ENCODE assay signal across 16 cellular contexts in the genomic region with DNA sequence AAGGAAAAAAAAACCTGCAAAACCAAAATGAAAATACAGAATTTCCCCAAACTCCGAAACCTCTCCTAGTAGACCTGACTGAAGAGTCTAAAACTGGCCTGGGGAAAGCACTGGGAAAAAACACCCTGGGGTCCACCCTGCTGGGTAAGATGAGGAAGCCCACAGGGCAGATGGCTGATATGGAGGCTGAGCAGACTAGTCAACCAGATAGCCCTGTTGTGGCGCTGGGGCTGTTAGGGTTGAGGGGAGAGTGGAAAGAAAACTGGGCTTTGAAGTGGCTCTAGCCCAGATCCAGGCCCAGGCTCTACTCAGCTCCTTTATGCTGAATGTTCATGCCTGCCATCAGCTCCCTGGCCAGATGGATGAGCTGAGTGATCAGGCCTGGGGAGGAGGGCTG. TPM values are rescaled to one million over a fixed set of nuclear protein-coding genes. Genes with fewer than 3 reads are reported as not detected.
DNase-seq lines count a peak whose midpoint lies in the region; ATAC-seq and TF ChIP-seq lines count a peak whose summit lies in the region.
"Had no signal": no experiment of that assay in that cellular context is flagged by ENCODE, and none has a peak within 500 bp of the region (broad histone marks: within the 10 kb centered on the region; RNA-seq: fewer than 3 reads in every experiment).

No MANE protein-coding gene starts in this region.

- no peak overlapping the region for H3K4me3 ChIP-seq in DND-41 (ENCODE audit: low read depth in 1 of 2, low read length in 2 of 2)
- no peak overlapping the region for H3K4me3 ChIP-seq in mesenchymal stem cell (ENCODE audit: insufficient read depth in 1 of 2, low read depth in 1 of 2, low read length in 2 of 2)
- H3K4me3 ChIP-seq: transverse colon had no signal

- no peaks in the 10 kb centered on the region for H3K79me2 ChIP-seq in DND-41 (ENCODE audit: insufficient read depth, low read length)

- no peak overlapping the region for H3K4me2 ChIP-seq in DND-41 (ENCODE audit: insufficient read depth, low read length)
- no peak overlapping the region for H3K4me2 ChIP-seq in mesenchymal stem cell (ENCODE audit: low read length, poor library complexity, severe bottlenecking)

- peak overlapping the region; percentile 25 for H4K91ac ChIP-seq in mesenchymal stem cell (ENCODE audit: low read length)

- H3K79me1 ChIP-seq in mesenchymal stem cell (replicated peaks; ENCODE audit: low read length, poor library complexity, severe bottlenecking): no peaks in the 10 kb centered on the region

- H4K20me1 ChIP-seq in DND-41 (ENCODE audit: insufficient read depth, low read length): no peaks in the 10 kb centered on the region

- H2BK12ac ChIP-seq in mesenchymal stem cell (ENCODE audit: low read length in 2 of 2): peak overlapping the region; percentile 55 to 94

- no peak overlapping the region for H3K9ac ChIP-seq in DND-41 (ENCODE audit: low read depth, low read length)
- H3K9ac ChIP-seq in mesenchymal stem cell (ENCODE audit: low read length): no peak overlapping the region

- no peak overlapping the region for H3K23ac ChIP-seq in mesenchymal stem cell (ENCODE audit: low read length in 2 of 2)

- no peak overlapping the region for H2BK120ac ChIP-seq in mesenchymal stem cell (ENCODE audit: low read depth, low read length)

- no peak overlapping the region for H2BK5ac ChIP-seq in mesenchymal stem cell (ENCODE audit: low read depth, low read length, poor library complexity, severe bottlenecking)

- peak overlapping the region in 1 of 2 experiments; percentile 46 for H3K4ac ChIP-seq in mesenchymal stem cell (ENCODE audit: low read depth in 1 of 2, low read length in 2 of 2)

- H3K18ac ChIP-seq in mesenchymal stem cell (ENCODE audit: low read depth in 1 of 2, low read length in 2 of 2): peak overlapping the region; percentile 13 to 90

- H2BK15ac ChIP-seq in mesenchymal stem cell (ENCODE audit: low read depth, poor library complexity, severe bottlenecking): peak overlapping the region; percentile 81

- no peaks in the 10 kb centered on the region for H3K27me3 ChIP-seq in DND-41 (ENCODE audit: insufficient read depth, low read length, poor library complexity)
- H3K27me3 ChIP-seq in mesenchymal stem cell (ENCODE audit: control insufficient read depth in 1 of 2, insufficient read depth in 1 of 2, low read length in 2 of 2): peaks cover 8 to 20% of the 10 kb centered on the region in 2 experiments
- H3K27me3 ChIP-seq: transverse colon had no signal

- DNase-seq in DND-41 (no peak), mesenchymal stem cell (no peak), islet precursor cell (no peak)
- no peak for DNase-seq in activated CD8-positive, alpha-beta memory T cell treated with anti-CD3 and anti-CD28 coated beads, Interleukin-2, amount 50 U/mL, for 48 hours
- DNase-seq in stimulated activated CD4-positive, alpha-beta T cell treated with anti-CD3 and anti-CD28 coated beads, Interleukin-2, amount 100 ng/mL, for 24 hours: no peak
- no peak for DNase-seq in activated T-cell treated with anti-CD3 and anti-CD28 coated beads, Interleukin-2, amount 50 U/mL, for 1 hour
- DNase-seq: cerebellar nuclear complex; GOT3; NCI-H1048; NCI-H2227 treated with DMSO at 0.1 percent for 48 hours; stimulated activated CD4-positive, alpha-beta T cell treated with anti-CD3 and anti-CD28 coated beads, Interleukin-15, amount 100 ng/mL, for 24 hours; transverse colon had no signal

- H3K14ac ChIP-seq in mesenchymal stem cell (ENCODE audit: low read length in 2 of 2): no peak overlapping the region

- H4K8ac ChIP-seq in mesenchymal stem cell (ENCODE audit: low read length): no peak overlapping the region

- ATAC-seq in DND-41 (ENCODE audit: insufficient read depth, low read depth) (peak; percentile 49; the same call in 2 of the 3 replicates), GM21515 (IDR thresholded peaks at IDR 0.05; ENCODE audit: unreplicated experiment) (peak; percentile 34)
- ATAC-seq: HepG2, SK-N-SH treated with all-trans-retinoic acid at 6 μM for 48 hours had no signal

- no peak for TF ChIP-seq CTCF in DND-41 (IDR thresholded peaks at IDR 0.05; ENCODE audit: borderline replicate concordance, extremely low read depth, low read length, poor library complexity, severe bottlenecking)

- H3K36me3 ChIP-seq in DND-41 (ENCODE audit: insufficient read depth, low read length): no peaks in the 10 kb centered on the region
- H3K36me3 ChIP-seq in KOPT-K1 (ENCODE audit: insufficient read depth, low read length): no peaks in the 10 kb centered on the region
- H3K36me3 ChIP-seq in mesenchymal stem cell (ENCODE audit: control insufficient read depth in 1 of 2, insufficient read depth in 2 of 2, low read depth in 1 of 2, low read length in 2 of 2): no peaks in the 10 kb centered on the region
- H3K36me3 ChIP-seq: transverse colon had no signal

- no peak overlapping the region for H2AK5ac ChIP-seq in mesenchymal stem cell (ENCODE audit: low read length, severe bottlenecking)

- WGBS in mesenchymal stem cell: 95% methylated on average over 2 of the region's 2 CpGs

- H3K9me3 ChIP-seq in DND-41 (ENCODE audit: insufficient read depth, low read length, severe bottlenecking): no peaks in the 10 kb centered on the region
- no peaks in the 10 kb centered on the region for H3K9me3 ChIP-seq in KOPT-K1 (ENCODE audit: insufficient read depth, low read length, poor library complexity, severe bottlenecking)
- no peaks in the 10 kb centered on the region for H3K9me3 ChIP-seq in mesenchymal stem cell (ENCODE audit: control insufficient read depth, low read length)
- H3K9me3 ChIP-seq: transverse colon had no signal

- H2AFZ ChIP-seq in DND-41 (ENCODE audit: low read depth, low read length) (no peak overlapping the region), mesenchymal stem cell (ENCODE audit: low read depth, low read length) (no peak overlapping the region)

- H3K27ac ChIP-seq in DND-41 (ENCODE audit: low read length) (no peak overlapping the region), KOPT-K1 (ENCODE audit: low read depth, low read length, poor library complexity, severe bottlenecking) (peak overlapping the region; percentile 79), mesenchymal stem cell (ENCODE audit: low read length, poor library complexity, severe bottlenecking) (no peak overlapping the region)

- peaks cover 25% of the 10 kb centered on the region for H3K4me1 ChIP-seq in DND-41 (ENCODE audit: insufficient read depth, low read length)
- no peaks in the 10 kb centered on the region for H3K4me1 ChIP-seq in mesenchymal stem cell (ENCODE audit: control insufficient read depth, insufficient read depth, low read depth, low read length)
- H3K4me1 ChIP-seq: transverse colon had no signal

RNA-seq across cellular contexts. Expression of gene SLAMF1, which starts 6.8 kb away (rescaled TPM):
- polyA plus RNA-seq in mesenchymal stem cell (2013, experiment 1 of 2): 0.12 TPM
- 0.15 TPM for polyA plus RNA-seq in mesenchymal stem cell (2013, experiment 2 of 2)
- polyA plus RNA-seq: HepG2 had no signal

RNA-seq across cellular contexts. Expression of gene CD48, which starts 58.0 kb away (rescaled TPM):
- not detected for polyA plus RNA-seq in mesenchymal stem cell (2013, experiment 1 of 2)
- polyA plus RNA-seq in mesenchymal stem cell (2013, experiment 2 of 2): not detected
- polyA plus RNA-seq: HepG2 had no signal
